24 cellular contexts compared by ENCODE assay signal in the genomic region with DNA sequence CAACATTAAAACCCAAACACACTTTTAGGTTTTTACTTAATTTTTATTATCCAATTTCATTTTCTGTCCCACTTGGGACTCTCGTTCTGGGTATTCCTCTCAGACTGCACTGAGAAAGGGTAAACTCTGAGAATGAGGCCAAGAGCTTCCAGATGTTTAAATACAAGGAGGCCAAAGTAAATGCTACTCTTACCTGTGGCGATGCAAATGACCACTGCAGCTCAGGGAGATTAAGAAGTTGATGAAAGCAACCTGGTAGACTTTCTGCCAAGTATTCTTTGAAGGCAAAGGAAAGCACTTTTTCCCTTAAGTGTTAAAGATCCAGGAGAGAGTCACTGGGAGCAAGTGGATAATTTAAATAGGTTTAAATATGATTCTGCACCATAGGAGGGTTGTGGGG.
"Had no signal": no experiment of that assay in that cellular context is flagged by ENCODE, and none has a peak within 500 bp of the region (broad histone marks: within the 10 kb centered on the region; RNA-seq: fewer than 3 reads in every experiment).

No MANE protein-coding gene starts in this region.

- ATAC-seq: activated naive CD4-positive, alpha-beta T cell treated with anti-CD3 and anti-CD28 coated beads, Interleukin-2, amount 50 U/mL, for 72 hours; activated T-cell treated with anti-CD3 and anti-CD28 coated beads, Interleukin-2, amount 50 U/mL, for 4 hours; body of pancreas; Panc1 had no signal

- H3K4me3 ChIP-seq: adrenal gland, body of pancreas, breast epithelium, MG63, SJSA1 had no signal

- H3K9me2 ChIP-seq: SK-N-SH had no signal

- H3K27ac ChIP-seq: adrenal gland, body of pancreas, breast epithelium, SJSA1 had no signal

- H3K27me3 ChIP-seq: adrenal gland, body of pancreas, breast epithelium, MG63, SJSA1 had no signal

- H3K36me3 ChIP-seq: breast epithelium had no signal

- DNase-seq: activated B cell treated with CpG ODN at 0.5 μM for 24 hours; activated CD4-positive, alpha-beta memory T cell treated with anti-CD3 and anti-CD28 coated beads for 36 hours; activated CD4-positive, alpha-beta T cell treated with anti-CD3 and anti-CD28 coated beads for 4 hours; activated CD4-positive, alpha-beta T cell treated with anti-CD3 and anti-CD28 coated beads, Interleukin-2, amount 50 U/mL, for 1 hour; activated CD4-positive, CD25-positive, alpha-beta regulatory T cell treated with anti-CD3 and anti-CD28 coated beads, Interleukin-2, amount 50 U/mL, for 72 hours; activated CD8-positive, alpha-beta memory T cell treated with anti-CD3 and anti-CD28 coated beads, Interleukin-2, amount 50 U/mL, for 4 hours; activated gamma-delta T cell treated with Interleukin-2 at 50 U/mL for 16 hours; activated naive CD4-positive, alpha-beta T cell treated with anti-CD3 and anti-CD28 coated beads for 36 hours; activated T-cell treated with anti-CD3 and anti-CD28 coated beads for 4 hours; activated T-cell treated with anti-CD3 and anti-CD28 coated beads, Interleukin-2, amount 50 U/mL, for 4 hours; adrenal gland; Kasumi-1; MG63; MV-4-11; NCI-H1436 treated with DMSO at 0.1 percent for 48 hours; NCI-H1694 treated with DMSO at 0.1 percent for 48 hours; NCI-H524 treated with DMSO at 0.1 percent for 48 hours; SHP77 treated with DMSO at 0.1 percent for 48 hours had no signal

- H3K9me3 ChIP-seq: adrenal gland, body of pancreas, breast epithelium, MG63, SJSA1, SK-N-SH had no signal

- H3K4me2 ChIP-seq: SK-N-SH had no signal
